8 cellular contexts compared by ENCODE assay signal in genomic region chr2:47904903-47905453, GRCh38. TPM values are rescaled to one million over a fixed set of nuclear protein-coding genes. Genes with fewer than 3 reads are reported as not detected.
A peak's percentile ranks its signal among the peaks of the same experiment; 100 is the strongest.
DNase-seq lines count a peak whose midpoint lies in the region; ATAC-seq and TF ChIP-seq lines count a peak whose summit lies in the region.

No MANE protein-coding gene starts in this region.

- H3K36me3 ChIP-seq in BLaER1: peaks cover 4% of the 10 kb centered on the region; the same call in 1 of the 2 replicates

- H4K20me1 ChIP-seq in BLaER1: peaks cover 43% of the 10 kb centered on the region

- peak in 1 of 2 donors; percentile 0 for ATAC-seq in left cardiac atrium
- ATAC-seq in esophagus mucosa: no peak

- peak overlapping the region; percentile 97 for H3K27ac Mint-ChIP-seq in activated naive CD8-positive, alpha-beta T cell

- H3K4me1 Mint-ChIP-seq in activated naive CD8-positive, alpha-beta T cell (ENCODE audit: low read depth): peaks cover 52% of the 10 kb centered on the region

- no peaks in the 10 kb centered on the region for H3K36me3 Mint-ChIP-seq in activated naive CD8-positive, alpha-beta T cell

- H3K4me3 ChIP-seq in BLaER1: peak overlapping the region; percentile 97

- peak; percentile 37 for TF ChIP-seq POLR2A in GM19193 (IDR thresholded peaks at IDR 0.05; ENCODE audit: extremely low read depth, insufficient read depth, insufficient read length)

- no peaks in the 10 kb centered on the region for H3K27me3 ChIP-seq in BLaER1

- H3K4me2 ChIP-seq in BLaER1: peak overlapping the region; percentile 83

- peak overlapping the region; percentile 99 for H3K4me3 Mint-ChIP-seq in activated naive CD8-positive, alpha-beta T cell

- H3K4me1 ChIP-seq in BLaER1: peaks cover 46% of the 10 kb centered on the region

- intact Hi-C loops in left cardiac atrium (cut with DNase I) (loop anchor here (5.0 to 10.0 kb wide), 4 partner anchors 38 to 512 kb away; partner anchors contain the start of gene MSH6 (in 1 of the 2)), posterior vena cava (cut with DNase I) (loop anchor here in 1 of 2 donors (5.0 kb wide), 1 partner anchor 527 kb away; no protein-coding TSS in a partner anchor)

- no peaks in the 10 kb centered on the region for H3K27me3 Mint-ChIP-seq in activated naive CD8-positive, alpha-beta T cell

- DNase-seq in NCI-H2171 treated with DMSO at 0.1 percent for 48 hours (lab: John Stamatoyannopoulos, UW) (peak; percentile 58), left cardiac atrium (peak; percentile 56), posterior vena cava (ENCODE audit: low spot score) (peak; percentile 82), NOMO-1 treated with DMSO at 0.1 percent for 48 hours (lab: John Stamatoyannopoulos, UW; ENCODE audit: unreplicated experiment) (no peak)

- peak overlapping the region; percentile 98 for H3K27ac ChIP-seq in BLaER1

- H3K9ac ChIP-seq in BLaER1: peak overlapping the region; percentile 99

- H3K9me3 Mint-ChIP-seq in activated naive CD8-positive, alpha-beta T cell (ENCODE audit: low read depth): no peaks in the 10 kb centered on the region

- H3K9me3 ChIP-seq in BLaER1: no peaks in the 10 kb centered on the region

RNA-seq across cellular contexts. Expression of gene FBXO11, which starts 1.3 kb away (rescaled TPM):
- total RNA-seq in left cardiac atrium (10 to 100 TPM; 42.9 to 48.5 TPM), posterior vena cava (10 to 100 TPM; 61.2 to 64.6 TPM), esophagus mucosa (37.1 TPM)
